In genomic region chr6:81752969-81753708, GRCh38 we compare ENCODE assay signal across 1 cellular context.
TF ChIP-seq lines count a peak whose summit lies in the region.

No MANE protein-coding gene starts in this region.

TF ChIP-seq in HepG2, 621 proteins besides CTCF, POLR2A, EP300 and RAD21 (continued from another document and continues in another):
- no peak for TF ChIP-seq PRDM15 (CRISPR knock-in tag; IDR thresholded peaks at IDR 0.05)
- TF ChIP-seq ZKSCAN5 (CRISPR knock-in tag; IDR thresholded peaks at IDR 0.05), result no peak
- no peak for TF ChIP-seq ZNF383 (CRISPR knock-in tag; IDR thresholded peaks at IDR 0.05; ENCODE audit: borderline replicate concordance)
- no peak; the same call in none of the 2 replicates for TF ChIP-seq KAT8 (CRISPR knock-in tag; IDR thresholded peaks at IDR 0.05)
- TF ChIP-seq PBX2 (CRISPR knock-in tag; IDR thresholded peaks at IDR 0.05), result no peak
- TF ChIP-seq TBP (CRISPR knock-in tag; IDR thresholded peaks at IDR 0.05), result no peak
- TF ChIP-seq ZNF850 (CRISPR knock-in tag; conservative IDR thresholded peaks at IDR 0.05), result no peak
- no peak for TF ChIP-seq JUNB (CRISPR knock-in tag; IDR thresholded peaks at IDR 0.05; ENCODE audit: borderline replicate concordance)
- 0 out of 2 replicates have a peak, but pooled peaks have one; percentile 17 for TF ChIP-seq FOXO4 (CRISPR knock-in tag; conservative IDR thresholded peaks at IDR 0.05)
- no peak for TF ChIP-seq ZNF296 (CRISPR knock-in tag; conservative IDR thresholded peaks at IDR 0.05)
- peak; percentile 91 for TF ChIP-seq SALL2 (CRISPR knock-in tag; IDR thresholded peaks at IDR 0.05)
- TF ChIP-seq HBP1 (CRISPR knock-in tag; IDR thresholded peaks at IDR 0.05; ENCODE audit: low read depth), result no peak; the same call in 1 of the 2 replicates
- TF ChIP-seq MED8 (CRISPR knock-in tag; IDR thresholded peaks at IDR 0.05; ENCODE audit: insufficient replicate concordance), result no peak
- TF ChIP-seq ZBTB43 (CRISPR knock-in tag; conservative IDR thresholded peaks at IDR 0.05), result 0 out of 2 replicates have a peak, but pooled peaks have one; percentile 58
- TF ChIP-seq NFE2 (CRISPR knock-in tag; IDR thresholded peaks at IDR 0.05), result no peak
- peak; percentile 93 for TF ChIP-seq MAX (IDR thresholded peaks at IDR 0.05)
- TF ChIP-seq TFDP1 (CRISPR knock-in tag; IDR thresholded peaks at IDR 0.05; ENCODE audit: borderline replicate concordance), result peak; percentile 88; the same call in 1 of the 2 replicates
- no peak for TF ChIP-seq RBM39 (IDR thresholded peaks at IDR 0.05; ENCODE audit: low read depth, low read length, poor library complexity, severe bottlenecking)
- no peak for TF ChIP-seq ZNF335 (CRISPR knock-in tag; IDR thresholded peaks at IDR 0.05)
- TF ChIP-seq SP1 (IDR thresholded peaks at IDR 0.05), result no peak
- peak; percentile 96 for TF ChIP-seq SP1 (CRISPR knock-in tag; IDR thresholded peaks at IDR 0.05)
- no peak for TF ChIP-seq HNF1B (CRISPR knock-in tag; IDR thresholded peaks at IDR 0.05)
- TF ChIP-seq ZSCAN22 (CRISPR knock-in tag; IDR thresholded peaks at IDR 0.05), result peak; percentile 75; the same call in 1 of the 2 replicates
- TF ChIP-seq SP4 (CRISPR knock-in tag; IDR thresholded peaks at IDR 0.05), result peak; percentile 94
- TF ChIP-seq POLR2AphosphoS2 (IDR thresholded peaks at IDR 0.05; ENCODE audit: low read depth, low read length), result no peak
- TF ChIP-seq HDAC6 (IDR thresholded peaks at IDR 0.05; ENCODE audit: low read depth, low read length), result no peak
- peak; percentile 31; the same call in 1 of the 2 replicates for TF ChIP-seq ZNF816 (CRISPR knock-in tag; IDR thresholded peaks at IDR 0.05; ENCODE audit: borderline replicate concordance)
- TF ChIP-seq RBAK (CRISPR knock-in tag; IDR thresholded peaks at IDR 0.05), result no peak
- TF ChIP-seq POLR2AphosphoS5 (IDR thresholded peaks at IDR 0.05; ENCODE audit: low read depth, low read length), result peak; percentile 89
- no peak for TF ChIP-seq ZBTB1 (CRISPR knock-in tag; IDR thresholded peaks at IDR 0.05; ENCODE audit: borderline replicate concordance)
- TF ChIP-seq SRY (CRISPR knock-in tag; IDR thresholded peaks at IDR 0.05), result peak; percentile 79
- TF ChIP-seq RFX5 (IDR thresholded peaks at IDR 0.05; ENCODE audit: low read depth, low read length), result no peak; the same call in 1 of the 2 replicates
- peak; percentile 40; the same call in 1 of the 2 replicates for TF ChIP-seq MTF2 (CRISPR knock-in tag; IDR thresholded peaks at IDR 0.05; ENCODE audit: borderline replicate concordance)
- no peak; the same call in 1 of the 2 replicates for TF ChIP-seq HIC2 (CRISPR knock-in tag; IDR thresholded peaks at IDR 0.05; ENCODE audit: low read depth)
- no peak for TF ChIP-seq FUBP1 (CRISPR knock-in tag; IDR thresholded peaks at IDR 0.05; ENCODE audit: borderline replicate concordance)
- TF ChIP-seq JARID2 (CRISPR knock-in tag; IDR thresholded peaks at IDR 0.05; ENCODE audit: insufficient replicate concordance), result no peak
- peak; percentile 64 for TF ChIP-seq FOXP4 (CRISPR knock-in tag; IDR thresholded peaks at IDR 0.05)
- TF ChIP-seq ZSCAN31 (CRISPR knock-in tag; IDR thresholded peaks at IDR 0.05; ENCODE audit: low read depth), result no peak
- no peak; the same call in 1 of the 2 replicates for TF ChIP-seq REPIN1 (CRISPR knock-in tag; IDR thresholded peaks at IDR 0.05; ENCODE audit: borderline replicate concordance, low read depth)
